12 cellular contexts compared by ENCODE assay signal in the genomic region with DNA sequence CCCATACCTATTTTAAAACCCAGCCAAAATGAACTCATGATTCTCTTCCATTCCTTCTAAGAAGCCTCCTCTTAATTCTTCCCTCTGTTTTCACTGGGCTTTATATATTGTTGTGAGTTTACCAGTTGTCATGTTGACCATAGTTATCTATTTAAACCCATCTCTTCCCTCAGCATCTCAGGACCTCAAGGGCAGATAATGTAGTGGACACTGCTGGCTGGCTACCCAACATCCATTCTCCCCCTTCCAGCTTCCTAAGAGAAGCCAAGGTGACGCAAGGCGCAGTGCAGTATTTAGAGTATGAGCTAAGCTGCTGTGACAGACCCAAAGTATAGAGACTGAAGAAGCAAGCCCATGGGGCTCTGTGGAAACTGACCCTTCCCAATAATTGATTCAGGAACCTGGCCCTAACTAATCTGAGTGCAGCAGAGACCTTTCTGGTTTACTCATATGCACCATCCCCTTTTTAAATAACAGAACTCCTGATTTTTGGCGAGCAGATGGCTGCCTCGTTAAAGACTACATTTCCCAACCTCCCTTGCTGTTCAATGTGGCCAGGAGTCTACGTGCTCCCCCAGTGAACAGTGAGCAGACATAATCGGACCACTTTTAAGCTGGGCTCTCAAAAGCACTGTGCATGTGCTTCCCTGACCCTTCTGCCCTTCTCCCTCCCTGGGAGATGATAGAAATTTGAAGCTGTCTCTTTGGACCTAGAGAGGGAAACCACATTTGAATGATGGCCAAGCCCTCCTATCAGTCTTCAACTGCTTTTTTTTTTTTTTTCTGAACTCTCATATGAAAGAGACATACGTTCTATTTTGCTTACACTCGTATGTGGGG. TPM values are rescaled to one million over a fixed set of nuclear protein-coding genes. Genes with fewer than 3 reads are reported as not detected.
DNase-seq lines count a peak whose midpoint lies in the region; ATAC-seq and TF ChIP-seq lines count a peak whose summit lies in the region.
"Had no signal": no experiment of that assay in that cellular context is flagged by ENCODE, and none has a peak within 500 bp of the region (broad histone marks: within the 10 kb centered on the region; RNA-seq: fewer than 3 reads in every experiment).

No MANE protein-coding gene starts in this region.

- H3K4me3 Mint-ChIP-seq in brain = peak overlapping the region in 2 of 5 experiments; percentile 31 to 46
- no peak overlapping the region for H3K4me3 Mint-ChIP-seq in natural killer cell treated with Interleukin-12 subunit alpha and Interleukin-12 subunit beta and Interleukin-15 and Interleukin-18, amount 100 ng/mL, for 72 hours
- H3K4me3 Mint-ChIP-seq: activated B cell treated with CpG ODN at 0.5 μM for 24 hours; activated naive CD4-positive, alpha-beta T cell treated with anti-CD3 and anti-CD28 coated beads for 36 hours; IgD-negative memory B cell had no signal

- H3K27me3 Mint-ChIP-seq in brain = peaks cover 8% of the 10 kb centered on the region
- peaks cover 0 to 7% of the 10 kb centered on the region in 2 donors for H3K27me3 Mint-ChIP-seq in natural killer cell treated with Interleukin-12 subunit alpha and Interleukin-12 subunit beta and Interleukin-15 and Interleukin-18, amount 100 ng/mL, for 72 hours

- ATAC-seq in natural killer cell treated with Interleukin-12 subunit alpha and Interleukin-12 subunit beta and Interleukin-15 and Interleukin-18, amount 100 ng/mL, for 72 hours = no peak

- intact Hi-C loops in posterior vena cava (cut with DNase I) = no loop called here

- peak overlapping the region in 3 of 5 experiments; percentile 59 to 83 (median 78) for H3K27ac Mint-ChIP-seq in brain
- no peak overlapping the region for H3K27ac Mint-ChIP-seq in natural killer cell treated with Interleukin-12 subunit alpha and Interleukin-12 subunit beta and Interleukin-15 and Interleukin-18, amount 100 ng/mL, for 72 hours
- H3K27ac Mint-ChIP-seq: activated B cell treated with CpG ODN at 0.5 μM for 24 hours; activated naive CD4-positive, alpha-beta T cell treated with anti-CD3 and anti-CD28 coated beads for 36 hours; IgD-negative memory B cell had no signal

- no peaks in the 10 kb centered on the region for H3K36me3 Mint-ChIP-seq in brain
- H3K36me3 Mint-ChIP-seq in natural killer cell treated with Interleukin-12 subunit alpha and Interleukin-12 subunit beta and Interleukin-15 and Interleukin-18, amount 100 ng/mL, for 72 hours = no peaks in the 10 kb centered on the region

- H3K9me3 Mint-ChIP-seq in brain = peaks cover 0 to 3% (median 0%) of the 10 kb centered on the region in 5 experiments
- H3K9me3 Mint-ChIP-seq in natural killer cell treated with Interleukin-12 subunit alpha and Interleukin-12 subunit beta and Interleukin-15 and Interleukin-18, amount 100 ng/mL, for 72 hours = no peaks in the 10 kb centered on the region
- H3K9me3 Mint-ChIP-seq: activated B cell treated with CpG ODN at 0.5 μM for 24 hours; activated naive CD4-positive, alpha-beta T cell treated with anti-CD3 and anti-CD28 coated beads for 36 hours; IgD-negative memory B cell had no signal

- peak; percentile 83 for DNase-seq in EH (ENCODE audit: low read depth)
- DNase-seq in NCI-H2171 treated with DMSO at 0.1 percent for 48 hours (lab: John Stamatoyannopoulos, UW) = peak; percentile 28
- peak; percentile 47 for DNase-seq in mesenteric fat pad (ENCODE audit: low spot score)
- no peak for DNase-seq in NCI-H1092 treated with DMSO at 0.1 percent for 48 hours (lab: John Stamatoyannopoulos, UW)
- DNase-seq in NAMALWA (ENCODE audit: low spot score) = no peak
- no peak for DNase-seq in posterior vena cava (ENCODE audit: low spot score)
- no peak for DNase-seq in natural killer cell treated with Interleukin-12 subunit alpha and Interleukin-12 subunit beta and Interleukin-15 and Interleukin-18, amount 100 ng/mL, for 72 hours (ENCODE audit: low spot score)
- DNase-seq: activated B cell treated with CpG ODN at 0.5 μM for 24 hours, NCI-H69 had no signal

- no peak for TF ChIP-seq CTCF in brain (conservative IDR thresholded peaks at IDR 0.05)

- peaks cover 34% of the 10 kb centered on the region for H3K4me1 Mint-ChIP-seq in brain
- no peaks in the 10 kb centered on the region for H3K4me1 Mint-ChIP-seq in natural killer cell treated with Interleukin-12 subunit alpha and Interleukin-12 subunit beta and Interleukin-15 and Interleukin-18, amount 100 ng/mL, for 72 hours (ENCODE audit: low read depth in 2 of 2)
- H3K4me1 Mint-ChIP-seq: activated B cell treated with CpG ODN at 0.5 μM for 24 hours, IgD-negative memory B cell had no signal

RNA-seq across cellular contexts. Expression of a gene that starts 28.1 kb away (rescaled TPM):
- 3.3 TPM for polyA plus RNA-seq in brain (ENCODE audit: insufficient read depth, low read depth, low replicate concordance)
- total RNA-seq in mesenteric fat pad (8.4 TPM), posterior vena cava (10 to 100 TPM; 14.3 to 25.8 TPM)
- total RNA-seq in natural killer cell treated with Interleukin-12 subunit alpha and Interleukin-12 subunit beta and Interleukin-15 and Interleukin-18, amount 100 ng/mL, for 72 hours = not detected
- total RNA-seq: activated B cell treated with CpG ODN at 0.5 μM for 24 hours had no signal
- polyA plus RNA-seq: IgD-negative memory B cell had no signal

Comparison
In these comparisons a context has a peak if more than half of its experiments do, and no peak if none do; other contexts are left out.
1. DNase-seq: peak in EH (single experiment), NCI-H2171 treated with DMSO at 0.1 percent for 48 hours (single experiment) and mesenteric fat pad (single experiment); none in NCI-H1092 treated with DMSO at 0.1 percent for 48 hours (single experiment), NAMALWA (single experiment), posterior vena cava (single experiment) and natural killer cell treated with Interleukin-12 subunit alpha and Interleukin-12 subunit beta and Interleukin-15 and Interleukin-18, amount 100 ng/mL, for 72 hours (single experiment).
2. H3K27ac Mint-ChIP-seq: peak in brain (3 of 5); none in natural killer cell treated with Interleukin-12 subunit alpha and Interleukin-12 subunit beta and Interleukin-15 and Interleukin-18, amount 100 ng/mL, for 72 hours (0 of 2).